14 cellular contexts compared by ENCODE assay signal in the genomic region with DNA sequence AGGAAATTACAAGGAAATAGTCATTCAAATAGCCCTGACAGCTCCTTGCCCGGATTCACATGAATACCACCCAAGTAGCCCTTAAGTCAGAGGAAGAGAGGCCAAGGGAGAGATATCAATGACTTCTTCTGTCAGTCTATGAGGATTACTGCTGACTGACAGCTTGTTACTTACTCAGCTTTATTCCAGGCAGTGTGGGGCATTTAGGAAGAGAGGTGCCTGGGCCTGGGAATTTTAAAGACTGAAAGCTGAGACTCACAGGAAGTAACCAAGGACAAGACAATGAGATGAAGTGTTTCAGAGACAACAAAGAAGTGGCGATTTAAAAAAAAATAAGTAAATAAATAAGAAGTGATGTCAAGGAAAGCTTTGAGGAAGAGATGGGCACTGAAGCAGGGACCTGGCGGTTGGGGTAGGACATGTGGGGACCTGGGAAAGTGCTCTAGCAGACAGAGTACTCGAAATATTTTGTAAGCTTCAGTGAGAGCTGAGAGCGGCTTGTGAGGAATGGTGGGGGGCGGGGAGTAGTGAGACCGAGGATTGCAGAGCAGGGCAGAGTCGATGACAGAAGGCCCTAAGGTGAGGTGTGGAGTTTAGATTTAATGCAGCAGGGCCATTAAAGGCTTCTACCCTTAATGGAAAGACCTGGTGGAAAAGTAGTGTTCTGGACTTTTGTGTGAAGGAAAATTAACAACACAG. TPM values are rescaled to one million over a fixed set of nuclear protein-coding genes. Genes with fewer than 3 reads are reported as not detected.
DNase-seq lines count a peak whose midpoint lies in the region; ATAC-seq and TF ChIP-seq lines count a peak whose summit lies in the region.
"Had no signal": no experiment of that assay in that cellular context is flagged by ENCODE, and none has a peak within 500 bp of the region (broad histone marks: within the 10 kb centered on the region; RNA-seq: fewer than 3 reads in every experiment).

No MANE protein-coding gene starts in this region.

- CTCF ChIA-PET in T-cell (lab: Charles Lee), result interaction anchor here in 1 of 2 donors (0.7 to 3.6 kb wide), 2 partner anchors 168 to 277 kb away, joined by 4 to 59 read pairs; partner anchors contain the start of gene ARTN

- no peak for TF ChIP-seq POLR2A in suprapubic skin (IDR thresholded peaks at IDR 0.05)

- H3K27me3 ChIP-seq in HAP-1 (ENCODE audit: low read depth) (no peaks in the 10 kb centered on the region), suprapubic skin (no peaks in the 10 kb centered on the region)
- H3K27me3 ChIP-seq: BE2C had no signal

- H3K9me3 Mint-ChIP-seq in neural crest cell, result no peaks in the 10 kb centered on the region
- no peaks in the 10 kb centered on the region for H3K9me3 Mint-ChIP-seq in T-cell
- H3K9me3 Mint-ChIP-seq: stimulated activated naive CD8-positive, alpha-beta T cell treated with anti-CD3 and anti-CD28 coated beads, Interleukin-15, amount 100 ng/mL, for 72 hours had no signal

- no peaks in the 10 kb centered on the region for H3K9me3 ChIP-seq in HAP-1
- no peaks in the 10 kb centered on the region for H3K9me3 ChIP-seq in suprapubic skin
- H3K9me3 ChIP-seq: BE2C, mucosa of descending colon had no signal

- 62% methylated on average over 8 of the region's 8 CpGs for WGBS in suprapubic skin

- no peak for TF ChIP-seq CTCF in epithelial cell of esophagus (IDR thresholded peaks at IDR 0.05; ENCODE audit: insufficient read depth, low read depth, low read length, missing control alignments)
- no peak for TF ChIP-seq CTCF in neural crest cell (conservative IDR thresholded peaks at IDR 0.05)
- no peak for TF ChIP-seq CTCF in omental fat pad (IDR thresholded peaks at IDR 0.05)
- no peak for TF ChIP-seq CTCF in suprapubic skin (IDR thresholded peaks at IDR 0.05)

- in situ Hi-C loops in HAP-1 (cut with MboI; ENCODE audit: low sequenced_read_pairs), result loop anchor here (25.0 kb wide), 1 partner anchor 271 kb away; the partner anchor contains the start of gene SLC6A9

- no peaks in the 10 kb centered on the region for H3K27me3 Mint-ChIP-seq in neural crest cell (ENCODE audit: low read depth)
- no peaks in the 10 kb centered on the region for H3K27me3 Mint-ChIP-seq in T-cell
- H3K27me3 Mint-ChIP-seq: stimulated activated naive CD8-positive, alpha-beta T cell treated with anti-CD3 and anti-CD28 coated beads, Interleukin-15, amount 100 ng/mL, for 72 hours had no signal

- H3K4me3 Mint-ChIP-seq in neural crest cell, result no peak overlapping the region
- no peak overlapping the region for H3K4me3 Mint-ChIP-seq in T-cell
- H3K4me3 Mint-ChIP-seq: stimulated activated naive CD8-positive, alpha-beta T cell treated with anti-CD3 and anti-CD28 coated beads, Interleukin-15, amount 100 ng/mL, for 72 hours had no signal

- H3K4me1 ChIP-seq in HAP-1, result peaks cover 62% of the 10 kb centered on the region
- peaks cover 11% of the 10 kb centered on the region for H3K4me1 ChIP-seq in suprapubic skin
- H3K4me1 ChIP-seq: BE2C had no signal

- ATAC-seq in omental fat pad (ENCODE audit: low FRiP score), result no peak
- ATAC-seq in T-cell (replicated peaks in 1 of 4), result no peak
- ATAC-seq: stimulated activated naive CD8-positive, alpha-beta T cell treated with anti-CD3 and anti-CD28 coated beads, Interleukin-15, amount 100 ng/mL, for 72 hours had no signal

- H3K4me3 ChIP-seq in HAP-1 (no peak overlapping the region), epithelial cell of esophagus (ENCODE audit: low read length) (no peak overlapping the region), suprapubic skin (no peak overlapping the region)
- H3K4me3 ChIP-seq: mucosa of descending colon had no signal

- H3K36me3 ChIP-seq in HAP-1 (replicated peaks), result no peaks in the 10 kb centered on the region
- H3K36me3 ChIP-seq in suprapubic skin, result no peaks in the 10 kb centered on the region
- H3K36me3 ChIP-seq: BE2C had no signal

- POLR2A ChIA-PET in T-cell (lab: Charles Lee), result no interaction called here

- H3K27ac ChIP-seq in suprapubic skin, result no peak overlapping the region

- DNase-seq in HAP-1 (ENCODE audit: low spot score in 2 of 2) (peak; percentile 62 to 63), NOMO-1 treated with DMSO at 0.1 percent for 48 hours (lab: John Stamatoyannopoulos, UW; ENCODE audit: unreplicated experiment) (peak; percentile 67), epithelial cell of esophagus (ENCODE audit: low read depth) (peak; percentile 77), neural crest cell (ENCODE audit: low read depth, low spot score) (peak; percentile 9), T-helper 1 cell (no peak), omental fat pad (ENCODE audit: low spot score) (no peak), suprapubic skin (ENCODE audit: low spot score in 2 of 2) (no peak), T-cell (no peak)
- DNase-seq: activated CD8-positive, alpha-beta memory T cell treated with anti-CD3 and anti-CD28 coated beads, Interleukin-2, amount 50 U/mL, for 4 hours; BE2C; mucosa of descending colon; NCI-H1694 treated with DMSO at 0.1 percent for 48 hours; RPMI8226; stimulated activated naive CD8-positive, alpha-beta T cell treated with anti-CD3 and anti-CD28 coated beads, Interleukin-15, amount 100 ng/mL, for 72 hours had no signal

- no peak for TF ChIP-seq EP300 in suprapubic skin (IDR thresholded peaks at IDR 0.05)

- no peaks in the 10 kb centered on the region for H3K36me3 Mint-ChIP-seq in neural crest cell (ENCODE audit: low read depth)
- H3K36me3 Mint-ChIP-seq in T-cell, result no peaks in the 10 kb centered on the region

- H3K4me1 Mint-ChIP-seq in neural crest cell, result peaks cover 12% of the 10 kb centered on the region
- H3K4me1 Mint-ChIP-seq in T-cell, result peaks cover 2 to 13% (median 5%) of the 10 kb centered on the region in 3 donors
- H3K4me1 Mint-ChIP-seq: stimulated activated naive CD8-positive, alpha-beta T cell treated with anti-CD3 and anti-CD28 coated beads, Interleukin-15, amount 100 ng/mL, for 72 hours had no signal

- H3K27ac Mint-ChIP-seq in neural crest cell (ENCODE audit: unreplicated experiment) (no peak overlapping the region), T-cell (no peak overlapping the region)
- H3K27ac Mint-ChIP-seq: stimulated activated naive CD8-positive, alpha-beta T cell treated with anti-CD3 and anti-CD28 coated beads, Interleukin-15, amount 100 ng/mL, for 72 hours had no signal

RNA-seq across cellular contexts. Expression of gene ST3GAL3, which starts 58.9 kb away (rescaled TPM):
- total RNA-seq in neural crest cell, result 34.8 and 37.4 TPM in 2 replicates
- 10 to 100 TPM; 13.4 to 23.9 (median 20.1) TPM for total RNA-seq in omental fat pad
- total RNA-seq in suprapubic skin, result 10 to 100 TPM in 2 of 4 donors, 1 to 10 TPM in 2; 6.3 to 21.0 (median 9.9) TPM
- total RNA-seq in T-cell, result 10 to 100 TPM; 21.9 to 29.8 (median 24.4) TPM

Comparison
In these comparisons a context has a peak if more than half of its experiments do, and no peak if none do; other contexts are left out.
1. DNase-seq: peak in HAP-1 (2 of 2), NOMO-1 treated with DMSO at 0.1 percent for 48 hours (single experiment), epithelial cell of esophagus (single experiment) and neural crest cell (single experiment); none in T-helper 1 cell (0 of 5), omental fat pad (single experiment), suprapubic skin (0 of 2) and T-cell (0 of 34).